In genomic region chr5:565782-566445, GRCh38 we compare ENCODE assay signal across 15 cellular contexts. TPM values are rescaled to one million over a fixed set of nuclear protein-coding genes. Genes with fewer than 3 reads are reported as not detected.
DNase-seq lines count a peak whose midpoint lies in the region; ATAC-seq and TF ChIP-seq lines count a peak whose summit lies in the region.
"Had no signal": no experiment of that assay in that cellular context is flagged by ENCODE, and none has a peak within 500 bp of the region (broad histone marks: within the 10 kb centered on the region; RNA-seq: fewer than 3 reads in every experiment).

No MANE protein-coding gene starts in this region.

- POLR2A ChIA-PET in CD8-positive, alpha-beta T cell (lab: Charles Lee) = no interaction called here

- H3K18ac ChIP-seq in H9 (ENCODE audit: insufficient read length, low read depth, low read length) = no peak overlapping the region

- H3K14ac ChIP-seq in H9 (ENCODE audit: insufficient read depth, low read length) = no peak overlapping the region

- H3K4ac ChIP-seq in H9 (ENCODE audit: low read depth, low read length) = no peak overlapping the region

- H3K36me3 Mint-ChIP-seq in H9 (ENCODE audit: insufficient read depth in 1 of 3, low read depth in 3 of 3) = no peaks in the 10 kb centered on the region
- no peaks in the 10 kb centered on the region for H3K36me3 Mint-ChIP-seq in CD8-positive, alpha-beta T cell

- H2AK5ac ChIP-seq in H9 (ENCODE audit: insufficient read length, low read length) = no peak overlapping the region

- H3K4me1 Mint-ChIP-seq in H9 = peaks cover 3% of the 10 kb centered on the region in 2 experiments; a peak in 2 of 4 replicates
- H3K4me1 Mint-ChIP-seq in CD8-positive, alpha-beta T cell (ENCODE audit: low read depth) = no peaks in the 10 kb centered on the region

- H3K4me1 ChIP-seq in H9 (ENCODE audit: insufficient read depth, low read length) (no peaks in the 10 kb centered on the region), HAP-1 (no peaks in the 10 kb centered on the region)
- no peaks in the 10 kb centered on the region for H3K4me1 ChIP-seq in CD8-positive, alpha-beta T cell (ENCODE audit: insufficient read depth, low read length)

- H3K23ac ChIP-seq in H9 (ENCODE audit: insufficient read length, low read depth, low read length) = no peak overlapping the region

- H2BK12ac ChIP-seq in H9 (ENCODE audit: insufficient read length, low read depth, low read length) = no peak overlapping the region

- peak overlapping the region; percentile 22 to 67; a peak in 4 of 5 replicates for H3K4me3 Mint-ChIP-seq in H9
- H3K4me3 Mint-ChIP-seq in CD8-positive, alpha-beta T cell = no peak overlapping the region
- H3K4me3 Mint-ChIP-seq: CD4-positive, alpha-beta T cell had no signal

- H3K4me2 ChIP-seq in H9 (ENCODE audit: insufficient read depth, insufficient read length, low read length) = peak overlapping the region; percentile 43
- H3K4me2 ChIP-seq: SK-N-SH had no signal

- intact Hi-C loops in CD8-positive, alpha-beta T cell (cut with DNase I, micrococcal nuclease) = no loop called here

- no peaks in the 10 kb centered on the region for H3K23me2 ChIP-seq in H9 (ENCODE audit: insufficient read length, low read depth, low read length, poor library complexity, severe bottlenecking)

- H3K27me3 Mint-ChIP-seq in H9 (ENCODE audit: low read depth) = peaks cover 40% of the 10 kb centered on the region
- H3K27me3 Mint-ChIP-seq in CD8-positive, alpha-beta T cell (ENCODE audit: low read depth) = peaks cover 24% of the 10 kb centered on the region

- H2BK120ac ChIP-seq in H9 (ENCODE audit: low read depth, low read length, poor library complexity, severe bottlenecking) = no peak overlapping the region

- peak overlapping the region; percentile 37 for H3K4me3 ChIP-seq in WERI-Rb-1 (ENCODE audit: low read depth, low read length)
- H3K4me3 ChIP-seq in fibroblast of the aortic adventitia (ENCODE audit: low read depth, low read length) = no peak overlapping the region
- no peak overlapping the region for H3K4me3 ChIP-seq in HAP-1
- no peak overlapping the region for H3K4me3 ChIP-seq in CD8-positive, alpha-beta T cell (ENCODE audit: low read depth, low read length)
- H3K4me3 ChIP-seq: coronary artery had no signal

- in situ Hi-C loops in HAP-1 (cut with MboI; ENCODE audit: low sequenced_read_pairs) = no loop called here

- no peak overlapping the region for H2BK15ac ChIP-seq in H9 (ENCODE audit: low read depth, low read length)

- TF ChIP-seq CTCF in H9 (conservative IDR thresholded peaks at IDR 0.05) (peak; percentile 21; the same call in 1 of the 3 replicates), WERI-Rb-1 (IDR thresholded peaks at IDR 0.05; ENCODE audit: low read depth, low read length) (peak; percentile 63), fibroblast of the aortic adventitia (IDR thresholded peaks at IDR 0.05; ENCODE audit: insufficient read depth, low read length) (no peak)
- TF ChIP-seq CTCF in CD8-positive, alpha-beta T cell (IDR thresholded peaks at IDR 0.05) = no peak

- no peak overlapping the region for H2BK20ac ChIP-seq in H9 (ENCODE audit: low read depth, low read length, poor library complexity, severe bottlenecking)

- no peak overlapping the region for H3K56ac ChIP-seq in H9 (ENCODE audit: insufficient read length, low read depth, low read length)

- no peaks in the 10 kb centered on the region for H4K20me1 ChIP-seq in H9 (ENCODE audit: control insufficient read depth, insufficient read depth, insufficient read length)

- H3K27me3 ChIP-seq in H9 (ENCODE audit: insufficient read depth, low read length) (peaks cover 2% of the 10 kb centered on the region; the same call in 1 of the 2 replicates), WERI-Rb-1 (ENCODE audit: insufficient read depth, low read depth, severe bottlenecking) (no peaks in the 10 kb centered on the region), HAP-1 (ENCODE audit: low read depth) (0 out of 2 replicates have a peak, but pooled peaks cover 3% of the 10 kb centered on the region)
- no peaks in the 10 kb centered on the region for H3K27me3 ChIP-seq in CD8-positive, alpha-beta T cell (ENCODE audit: insufficient read depth, low read length)

- no CpG with 5 or more reads among the region's 20 CpGs for WGBS in H9 (ENCODE audit: extremely low coverage, insufficient read length, low lambda C conversion rate)

- H3K9me3 ChIP-seq in H9 (ENCODE audit: control insufficient read depth, low read depth, low read length) (no peaks in the 10 kb centered on the region), WERI-Rb-1 (ENCODE audit: severe bottlenecking) (no peaks in the 10 kb centered on the region), HAP-1 (peaks cover 5% of the 10 kb centered on the region; the same call in 1 of the 2 replicates)
- no peaks in the 10 kb centered on the region for H3K9me3 ChIP-seq in CD8-positive, alpha-beta T cell (ENCODE audit: low read length)

- no peak overlapping the region for H2AFZ ChIP-seq in H9 (ENCODE audit: low read length)

- no peak for ATAC-seq in HG02885 (IDR thresholded peaks at IDR 0.05; ENCODE audit: poor library complexity, unreplicated experiment)
- ATAC-seq in CD8-positive, alpha-beta T cell = no peak
- ATAC-seq: left ventricle myocardium superior had no signal

- H3K79me1 ChIP-seq in H9 (ENCODE audit: insufficient read depth, low read depth, low read length, poor library complexity, severe bottlenecking) = no peaks in the 10 kb centered on the region

- H3K9ac ChIP-seq in H9 (ENCODE audit: extremely low read depth, insufficient read length, low read length) = no peak overlapping the region
- H3K9ac ChIP-seq: SK-N-SH had no signal

- peaks cover 0 to 3% of the 10 kb centered on the region in 2 experiments; a peak in 1 of 5 replicates for H3K9me3 Mint-ChIP-seq in H9
- no peaks in the 10 kb centered on the region for H3K9me3 Mint-ChIP-seq in CD8-positive, alpha-beta T cell
- H3K9me3 Mint-ChIP-seq: CD4-positive, alpha-beta T cell had no signal

- no peak overlapping the region for H3K27ac ChIP-seq in H9 (ENCODE audit: insufficient read length, low read depth, low read length)
- H3K27ac ChIP-seq in WERI-Rb-1 = no peak overlapping the region; the same call in 1 of the 2 replicates
- H3K27ac ChIP-seq in CD8-positive, alpha-beta T cell (ENCODE audit: low read depth, low read length) = no peak overlapping the region
- H3K27ac ChIP-seq: coronary artery had no signal

- H4K91ac ChIP-seq in H9 (ENCODE audit: insufficient read length, low read depth, low read length) = no peak overlapping the region

- H3K79me2 ChIP-seq in H9 (ENCODE audit: insufficient read depth, low read length) = no peaks in the 10 kb centered on the region

- no peak overlapping the region for H2BK5ac ChIP-seq in H9 (ENCODE audit: insufficient read length, low read length)

- CTCF ChIA-PET in CD8-positive, alpha-beta T cell (lab: Charles Lee) = no interaction called here

- H3K36me3 ChIP-seq in WERI-Rb-1 = no peaks in the 10 kb centered on the region
- H3K36me3 ChIP-seq in HAP-1 (replicated peaks) = no peaks in the 10 kb centered on the region
- no peaks in the 10 kb centered on the region for H3K36me3 ChIP-seq in CD8-positive, alpha-beta T cell (ENCODE audit: insufficient read depth, low read length)

- H4K5ac ChIP-seq in H9 (ENCODE audit: insufficient read length, low read depth, low read length) = no peak overlapping the region

- DNase-seq in H9 (peak; percentile 64), WERI-Rb-1 (peak; percentile 66), fibroblast of the aortic adventitia (ENCODE audit: low read depth) (peak; percentile 22), renal cortical epithelial cell (ENCODE audit: low read depth) (peak; percentile 2), NCI-H1436 (lab: John Stamatoyannopoulos, UW) (no peak), HAP-1 (ENCODE audit: low spot score in 2 of 2) (no peak)
- DNase-seq in CD8-positive, alpha-beta T cell = no peak
- DNase-seq: activated CD4-positive, alpha-beta T cell treated with anti-CD3 and anti-CD28 coated beads for 1 hour; activated naive CD4-positive, alpha-beta T cell; CD4-positive, alpha-beta T cell; left ventricle myocardium superior; NCI-H146; SK-N-SH had no signal

- H3T11ph ChIP-seq in H9 (ENCODE audit: low read length) = no peak overlapping the region

- H4K8ac ChIP-seq in H9 (replicated peaks; ENCODE audit: insufficient read length, low read depth, low read length) = no peak overlapping the region

- no peak overlapping the region for H3K27ac Mint-ChIP-seq in H9
- H3K27ac Mint-ChIP-seq in CD8-positive, alpha-beta T cell = no peak overlapping the region
- H3K27ac Mint-ChIP-seq: CD4-positive, alpha-beta T cell had no signal

RNA-seq across cellular contexts. Expression of gene SLC9A3, which starts 41.7 kb away (rescaled TPM):
- 0.75 and 0.85 TPM in 2 replicates for total RNA-seq in H9 (2021)
- total RNA-seq in fibroblast of the aortic adventitia (ENCODE audit: low replicate concordance) = 0.25 and 1.8 TPM in 2 replicates
- 0.35 and 1.6 TPM in 2 replicates for total RNA-seq in renal cortical epithelial cell
- 1 to 10 TPM; 1.8 to 2.0 TPM for total RNA-seq in CD8-positive, alpha-beta T cell

RNA-seq across cellular contexts. Expression of gene CEP72, which starts 46.2 kb away (rescaled TPM):
- 24.8 and 26.7 TPM in 2 replicates for total RNA-seq in H9 (2021)
- total RNA-seq in fibroblast of the aortic adventitia (ENCODE audit: low replicate concordance) = 1.6 and 3.5 TPM in 2 replicates
- total RNA-seq in renal cortical epithelial cell = 4.3 and 4.7 TPM in 2 replicates
- total RNA-seq in CD8-positive, alpha-beta T cell = 1 to 10 TPM; 7.4 to 8.9 TPM

Comparison
In these comparisons a context has a peak if more than half of its experiments do, and no peak if none do; other contexts are left out.
1. DNase-seq: peak in H9 (single experiment), WERI-Rb-1 (single experiment), fibroblast of the aortic adventitia (single experiment) and renal cortical epithelial cell (single experiment); none in NCI-H1436 (single experiment), HAP-1 (0 of 2) and CD8-positive, alpha-beta T cell (0 of 7).
2. CTCF ChIP-seq: peak in H9 (single experiment) and WERI-Rb-1 (single experiment); none in fibroblast of the aortic adventitia (single experiment) and CD8-positive, alpha-beta T cell (single experiment).